Comparison of ENCODE assay signal across 9 cellular contexts in the genomic region with DNA sequence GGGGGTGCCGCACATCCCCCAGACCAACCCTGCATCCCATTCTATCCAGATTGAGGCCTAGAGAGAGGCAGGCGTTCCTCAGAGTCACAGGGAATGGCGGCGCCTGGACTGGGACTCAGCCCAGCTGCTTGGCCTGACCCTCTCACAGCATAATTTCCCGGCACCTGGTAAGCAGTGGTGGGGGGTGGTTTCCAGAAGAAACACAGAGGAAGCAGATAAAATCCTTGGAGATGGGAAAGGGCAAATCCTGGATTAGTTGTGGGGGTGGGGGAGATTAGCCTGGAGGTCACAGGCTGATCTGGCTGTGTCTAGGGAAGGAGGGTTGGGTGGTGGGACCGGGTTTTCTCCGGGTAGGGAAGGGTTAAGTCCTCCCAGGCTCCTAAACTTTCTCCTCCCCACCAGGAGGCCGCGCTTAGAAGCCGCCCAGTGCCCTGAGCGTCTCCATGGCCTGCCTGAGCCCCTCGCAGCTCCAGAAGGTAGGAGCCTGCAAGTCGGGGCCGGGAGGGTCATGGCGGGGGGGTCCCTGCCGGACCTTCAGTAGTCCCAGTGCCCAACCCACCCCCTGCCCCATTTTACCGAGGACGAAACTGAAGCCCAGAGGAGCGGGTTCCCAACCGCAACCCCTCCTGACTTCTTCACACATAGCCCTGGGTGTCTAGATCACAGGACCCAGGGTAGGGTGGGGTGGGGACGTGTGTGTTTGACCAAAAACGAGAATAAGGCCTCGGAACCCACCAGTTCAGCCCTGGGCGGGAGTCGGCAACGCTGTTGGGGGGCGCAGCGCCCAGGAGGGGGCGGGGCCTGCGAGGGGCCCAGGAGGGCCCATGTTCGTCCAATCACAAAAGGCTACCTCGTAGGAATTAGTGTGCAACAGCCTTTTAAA. TPM values are rescaled to one million over a fixed set of nuclear protein-coding genes. Genes with fewer than 3 reads are reported as not detected.
DNase-seq lines count a peak whose midpoint lies in the region; ATAC-seq and TF ChIP-seq lines count a peak whose summit lies in the region.
"Had no signal": no experiment of that assay in that cellular context is flagged by ENCODE, and none has a peak within 500 bp of the region (broad histone marks: within the 10 kb centered on the region; RNA-seq: fewer than 3 reads in every experiment).

No MANE protein-coding gene starts in this region.

- intact Hi-C loops in ascending aorta (cut with DNase I): loop anchor here (2.0 kb wide), 1 partner anchor 25 kb away; a partner anchor contains a TSS
- intact Hi-C loops in CD4-positive, alpha-beta memory T cell (cut with micrococcal nuclease): no loop called here

- H3K4me3 Mint-ChIP-seq in GM23338: peak overlapping the region; percentile 79
- H3K4me3 Mint-ChIP-seq in CD4-positive, alpha-beta memory T cell: peak overlapping the region in 1 of 8 donors; percentile 54

- H3K27ac Mint-ChIP-seq in GM23338: peak overlapping the region; percentile 93
- H3K27ac Mint-ChIP-seq in CD4-positive, alpha-beta memory T cell: no peak overlapping the region

- no peaks in the 10 kb centered on the region for H3K9me3 ChIP-seq in ascending aorta
- H3K9me3 ChIP-seq in CD4-positive, alpha-beta memory T cell (ENCODE audit: control insufficient read depth in 1 of 2, low read length in 2 of 2): no peaks in the 10 kb centered on the region

- H4K20me1 ChIP-seq in GM23338 (replicated peaks; ENCODE audit: insufficient read depth): no peaks in the 10 kb centered on the region

- no peaks in the 10 kb centered on the region for H3K9me3 Mint-ChIP-seq in GM23338
- H3K9me3 Mint-ChIP-seq in CD4-positive, alpha-beta memory T cell: no peaks in the 10 kb centered on the region
- H3K9me3 Mint-ChIP-seq: IgD-negative memory B cell had no signal

- peaks cover 9% of the 10 kb centered on the region for H3K4me1 ChIP-seq in GM23338 (ENCODE audit: insufficient read depth)
- peaks cover 21 to 52% of the 10 kb centered on the region in 2 donors for H3K4me1 ChIP-seq in ascending aorta
- H3K4me1 ChIP-seq in CD4-positive, alpha-beta memory T cell (ENCODE audit: insufficient read depth, low read length): no peaks in the 10 kb centered on the region

- DNase-seq in GM23338 (ENCODE audit: low spot score) (peak; percentile 92), ascending aorta (ENCODE audit: low spot score in 2 of 2) (peak in 1 of 2 donors; percentile 80)
- DNase-seq in CD4-positive, alpha-beta memory T cell: no peak

- TF ChIP-seq CTCF in GM23338 (conservative IDR thresholded peaks at IDR 0.05; ENCODE audit: low read depth in 2 of 2) (no peak), ascending aorta (IDR thresholded peaks at IDR 0.05) (peak in 1 of 3 experiments; percentile 4)

- POLR2A ChIA-PET in CD4-positive, alpha-beta memory T cell (lab: Charles Lee; ENCODE audit: partially characterized antibody): interaction anchor here (1.6 to 2.4 kb wide), 2 partner anchors 13 to 40 kb away, joined by 5 to 10 read pairs; a partner anchor contains a TSS

- H3K4me1 Mint-ChIP-seq in GM23338: peaks cover 16% of the 10 kb centered on the region; the same call in 2 of the 3 replicates
- peaks cover 3 to 14% (median 9%) of the 10 kb centered on the region in 4 donors for H3K4me1 Mint-ChIP-seq in CD4-positive, alpha-beta memory T cell

- peak overlapping the region; percentile 95 for H3K27ac ChIP-seq in GM23338 (ENCODE audit: low read depth)
- peak overlapping the region; percentile 94 to 95 for H3K27ac ChIP-seq in ascending aorta
- peak overlapping the region in 20 of 21 experiments; percentile 25 to 88 (median 79) for H3K27ac ChIP-seq in skin epidermis
- no peak overlapping the region for H3K27ac ChIP-seq in CD4-positive, alpha-beta memory T cell (ENCODE audit: low read depth, low read length)

- peaks cover 12% of the 10 kb centered on the region for H3K36me3 Mint-ChIP-seq in GM23338 (ENCODE audit: low read depth)
- H3K36me3 Mint-ChIP-seq in CD4-positive, alpha-beta memory T cell: peaks cover 12 to 14% of the 10 kb centered on the region in 2 donors

- H3K9me2 ChIP-seq in GM23338 (ENCODE audit: insufficient read depth): no peaks in the 10 kb centered on the region

- H2AFZ ChIP-seq in GM23338: peak overlapping the region; percentile 64

- peak; percentile 90 for ATAC-seq in GM23338
- no peak for ATAC-seq in GM21423 (IDR thresholded peaks at IDR 0.05; ENCODE audit: unreplicated experiment)
- ATAC-seq in HG03135 (IDR thresholded peaks at IDR 0.05; ENCODE audit: unreplicated experiment): no peak
- ATAC-seq in HG03469 (IDR thresholded peaks at IDR 0.05; ENCODE audit: unreplicated experiment): no peak

- H3K4me3 ChIP-seq in GM23338 (peak overlapping the region; percentile 80), ascending aorta (peak overlapping the region; percentile 59 to 73), iPS-11a (ENCODE audit: low read depth, low read length) (peak overlapping the region; percentile 58), skin epidermis (peak overlapping the region; percentile 12 to 57 (median 39))
- H3K4me3 ChIP-seq in CD4-positive, alpha-beta memory T cell (ENCODE audit: low read length in 2 of 2): no peak overlapping the region

- H3K36me3 ChIP-seq in GM23338 (ENCODE audit: insufficient read depth) (no peaks in the 10 kb centered on the region), ascending aorta (peaks cover 10 to 18% of the 10 kb centered on the region in 2 donors)
- H3K36me3 ChIP-seq in CD4-positive, alpha-beta memory T cell (ENCODE audit: insufficient read depth, low read length): peaks cover 10% of the 10 kb centered on the region

- H3K27me3 ChIP-seq in GM23338 (ENCODE audit: insufficient read depth) (no peaks in the 10 kb centered on the region), ascending aorta (no peaks in the 10 kb centered on the region)
- no peaks in the 10 kb centered on the region for H3K27me3 ChIP-seq in CD4-positive, alpha-beta memory T cell (ENCODE audit: insufficient read depth, low read length)

- H3F3A ChIP-seq in GM23338 (replicated peaks; ENCODE audit: low read depth): peaks cover 12% of the 10 kb centered on the region; the same call in 1 of the 2 replicates

- H3K4me2 ChIP-seq in GM23338: peak overlapping the region; percentile 88

- peaks cover 16% of the 10 kb centered on the region for H3K27me3 Mint-ChIP-seq in GM23338 (ENCODE audit: insufficient read depth, low read depth, poor library complexity)
- H3K27me3 Mint-ChIP-seq in CD4-positive, alpha-beta memory T cell: no peaks in the 10 kb centered on the region
- H3K27me3 Mint-ChIP-seq: IgD-negative memory B cell had no signal

- CTCF ChIA-PET in CD4-positive, alpha-beta memory T cell (lab: Charles Lee; ENCODE audit: partially characterized antibody): interaction anchor here (0.7 to 9.8 kb wide), 2 partner anchors 58 to 874 kb away, joined by 3 to 332 read pairs; no protein-coding TSS in a partner anchor

- H3K79me2 ChIP-seq in GM23338 (replicated peaks; ENCODE audit: insufficient read depth): no peaks in the 10 kb centered on the region

TF ChIP-seq in GM23338, 12 proteins besides CTCF, POLR2A, EP300 and RAD21:
- TF ChIP-seq POLR2AphosphoS5 (IDR thresholded peaks at IDR 0.05; ENCODE audit: low read depth) (peak; percentile 71), CREB1 (CRISPR knock-in tag; IDR thresholded peaks at IDR 0.05; ENCODE audit: low read depth) (no peak), EZH2phosphoT487 (IDR thresholded peaks at IDR 0.05; ENCODE audit: unreplicated experiment) (no peak), EZH2 (IDR thresholded peaks at IDR 0.05; ENCODE audit: low read depth, unreplicated experiment) (no peak)

RNA-seq across cellular contexts. Expression of a gene that starts 1.3 kb away (rescaled TPM):
- 4.1 and 10.4 TPM in 2 replicates for total RNA-seq in GM23338 (2014; rRNA removed; shearing (Covaris generic))
- polyA plus RNA-seq in GM23338 (2016; fragmentation: Nextera tagmentation; extraction: Ambion mirVana): 16.8 and 23.4 TPM in 2 replicates
- 46.1 TPM for total RNA-seq in ascending aorta
- 1 to 10 TPM; 1.7 to 2.2 TPM for total RNA-seq in CD4-positive, alpha-beta memory T cell
- not detected for polyA plus RNA-seq in CD4-positive, alpha-beta memory T cell

RNA-seq across cellular contexts. Expression of a gene that starts 25.3 kb away (rescaled TPM):
- total RNA-seq in GM23338 (2014; rRNA removed; shearing (Covaris generic)): 20.2 and 21.3 TPM in 2 replicates
- polyA plus RNA-seq in GM23338 (2016; fragmentation: Nextera tagmentation; extraction: Ambion mirVana): 9.8 and 10.3 TPM in 2 replicates
- total RNA-seq in ascending aorta: 5.0 TPM
- total RNA-seq in CD4-positive, alpha-beta memory T cell: 10 to 100 TPM in 1 of 2 experiments, 1 to 10 TPM in 1; 9.9 to 12.9 TPM
- polyA plus RNA-seq in CD4-positive, alpha-beta memory T cell: 10 to 100 TPM in 1 of 2 donors, 1 to 10 TPM in 1; 9.1 to 11.7 TPM

RNA-seq across cellular contexts. Expression of a gene that starts 25.4 kb away (rescaled TPM):
- total RNA-seq in GM23338 (2014; rRNA removed; shearing (Covaris generic)): 107 and 117 TPM in 2 replicates
- polyA plus RNA-seq in GM23338 (2016; fragmentation: Nextera tagmentation; extraction: Ambion mirVana): 25.5 and 28.4 TPM in 2 replicates
- total RNA-seq in ascending aorta: 45.0 TPM
- total RNA-seq in CD4-positive, alpha-beta memory T cell: 10 to 100 TPM; 70.1 to 70.8 TPM
- 10 to 100 TPM; 27.2 to 39.4 TPM for polyA plus RNA-seq in CD4-positive, alpha-beta memory T cell

RNA-seq across cellular contexts. Expression of a gene that starts 40.2 kb away (rescaled TPM):
- total RNA-seq in GM23338 (2014; rRNA removed; shearing (Covaris generic)): 75.7 and 80.5 TPM in 2 replicates
- 35.3 and 37.3 TPM in 2 replicates for polyA plus RNA-seq in GM23338 (2016; fragmentation: Nextera tagmentation; extraction: Ambion mirVana)
- total RNA-seq in ascending aorta: 227 TPM
- 10 to 100 TPM; 24.4 to 26.4 TPM for total RNA-seq in CD4-positive, alpha-beta memory T cell
- polyA plus RNA-seq in CD4-positive, alpha-beta memory T cell: 10 to 100 TPM; 18.7 to 40.6 TPM

RNA-seq across cellular contexts. Expression of a gene that starts 40.4 kb away (rescaled TPM):
- 29.8 and 34.0 TPM in 2 replicates for total RNA-seq in GM23338 (2014; rRNA removed; shearing (Covaris generic))
- polyA plus RNA-seq in GM23338 (2016; fragmentation: Nextera tagmentation; extraction: Ambion mirVana): 23.0 and 26.1 TPM in 2 replicates
- total RNA-seq in ascending aorta: 4.9 TPM
- 10 to 100 TPM in 1 of 2 experiments, 1 to 10 TPM in 1; 9.8 to 12.4 TPM for total RNA-seq in CD4-positive, alpha-beta memory T cell
- 10 to 100 TPM; 11.0 to 11.6 TPM for polyA plus RNA-seq in CD4-positive, alpha-beta memory T cell

Comparison
In these comparisons a context has a peak if more than half of its experiments do, and no peak if none do; other contexts are left out.
1. H3K4me3 ChIP-seq: peak in GM23338 (single experiment), ascending aorta (2 of 2), iPS-11a (single experiment) and skin epidermis (7 of 7); none in CD4-positive, alpha-beta memory T cell (0 of 2).